8 cellular contexts compared by ENCODE assay signal in genomic region chr5:55037046-55037771, GRCh38. TPM values are rescaled to one million over a fixed set of nuclear protein-coding genes. Genes with fewer than 3 reads are reported as not detected.
DNase-seq lines count a peak whose midpoint lies in the region; ATAC-seq, FAIRE-seq and TF ChIP-seq lines count a peak whose summit lies in the region.

No MANE protein-coding gene starts in this region.

- dilution Hi-C loops in endothelial cell of umbilical vein (cut with MboI; ENCODE audit: extremely low pct_ligation_motif_present, low sequenced_read_pairs): no loop called here

- no peak for FAIRE-seq in endothelial cell of umbilical vein (lab: Jason Lieb, UNC)

- H3K36me3 ChIP-seq in endothelial cell of umbilical vein (ENCODE audit: control insufficient read depth in 2 of 2, extremely low read depth in 1 of 2, insufficient read depth in 2 of 2, low read length in 2 of 2) (no peaks in the 10 kb centered on the region), sigmoid colon (no peaks in the 10 kb centered on the region), ascending aorta (no peaks in the 10 kb centered on the region)

- TF ChIP-seq POLR2A in endothelial cell of umbilical vein (IDR thresholded peaks at IDR 0.05; ENCODE audit: low read depth, low read length): no peak
- TF ChIP-seq POLR2A in sigmoid colon (IDR thresholded peaks at IDR 0.05): no peak

- DNase-seq in activated CD4-positive, alpha-beta T cell treated with anti-CD3 and anti-CD28 coated beads for 48 hours: peak; percentile 76
- DNase-seq in endothelial cell of umbilical vein (ENCODE audit: low read depth, low spot score) (peak; percentile 7), ureter (ENCODE audit: low spot score) (no peak), sigmoid colon (no peak), ascending aorta (ENCODE audit: low spot score in 2 of 2) (no peak)
- DNase-seq in stimulated activated CD4-positive, alpha-beta T cell treated with anti-CD3 and anti-CD28 coated beads, TNF-alpha, amount 100 ng/mL, for 48 hours (ENCODE audit: low read depth in 3 of 3): peak; percentile 30 to 59 (median 45)

- WGBS in sigmoid colon, 2 donors: 46 to 50% methylated on average over 7 of the region's 7 CpGs

- H4K20me1 ChIP-seq in endothelial cell of umbilical vein (replicated peaks; ENCODE audit: control insufficient read depth, extremely low read depth, insufficient read depth, low read length): no peaks in the 10 kb centered on the region

- POLR2A ChIA-PET in endothelial cell of umbilical vein (lab: Charles Lee): no interaction called here

- BruUV-seq in endothelial cell of umbilical vein (replicated peaks; lab: Mats Ljungman, UMichigan): no TSS peak

- no peaks in the 10 kb centered on the region for H3K79me2 ChIP-seq in endothelial cell of umbilical vein (ENCODE audit: control insufficient read depth, insufficient read depth, low read length)

- H3K4me3 ChIP-seq in endothelial cell of umbilical vein (replicated peaks in 1 of 3; ENCODE audit: insufficient read depth in 1 of 3, low read depth in 1 of 3, low read length in 3 of 3): no peak overlapping the region
- no peak overlapping the region for H3K4me3 ChIP-seq in sigmoid colon
- no peak overlapping the region for H3K4me3 ChIP-seq in ascending aorta

- peak overlapping the region; percentile 46 for H2AFZ ChIP-seq in endothelial cell of umbilical vein (ENCODE audit: low read depth, low read length)

- no peaks in the 10 kb centered on the region for H3K4me1 ChIP-seq in endothelial cell of umbilical vein (ENCODE audit: control insufficient read depth, extremely low read depth, insufficient read depth, low read length)
- H3K4me1 ChIP-seq in sigmoid colon: no peaks in the 10 kb centered on the region
- H3K4me1 ChIP-seq in ascending aorta: no peaks in the 10 kb centered on the region

- no peak for TF ChIP-seq EP300 in sigmoid colon (IDR thresholded peaks at IDR 0.05)

- no peaks in the 10 kb centered on the region for H3K9me1 ChIP-seq in endothelial cell of umbilical vein (replicated peaks; ENCODE audit: control insufficient read depth, extremely low read depth, insufficient read depth, low read length)

- intact Hi-C loops in endothelial cell of umbilical vein (cut with micrococcal nuclease) (loop anchor here (2.0 kb wide), 1 partner anchor 44 kb away; no protein-coding TSS in a partner anchor), sigmoid colon (cut with DNase I) (no loop called here), ascending aorta (cut with DNase I) (no loop called here)

- TF ChIP-seq CTCF in endothelial cell of umbilical vein (IDR thresholded peaks at IDR 0.05; ENCODE audit: extremely low read depth in 1 of 2, insufficient read depth in 1 of 2, low read depth in 1 of 2, low read length in 2 of 2) (no peak), sigmoid colon (IDR thresholded peaks at IDR 0.05) (no peak), ascending aorta (IDR thresholded peaks at IDR 0.05) (no peak)

- CTCF ChIA-PET in endothelial cell of umbilical vein (lab: Charles Lee): interaction anchor here (0.7 to 1.9 kb wide), 9 partner anchors 9 to 131 kb away, joined by 3 to 10 read pairs (median 3); partner anchors contain the start of gene ESM1

- H3K27ac ChIP-seq in endothelial cell of umbilical vein (ENCODE audit: insufficient read depth, low read depth, low read length): no peak overlapping the region
- no peak overlapping the region for H3K27ac ChIP-seq in sigmoid colon
- H3K27ac ChIP-seq in ascending aorta: no peak overlapping the region

- no peaks in the 10 kb centered on the region for H3K27me3 ChIP-seq in endothelial cell of umbilical vein (ENCODE audit: control insufficient read depth in 2 of 2, insufficient read depth in 2 of 2, low read length in 2 of 2)
- no peaks in the 10 kb centered on the region for H3K27me3 ChIP-seq in sigmoid colon
- no peaks in the 10 kb centered on the region for H3K27me3 ChIP-seq in ascending aorta

- ATAC-seq in GM21423 (IDR thresholded peaks at IDR 0.05; ENCODE audit: unreplicated experiment) (peak; percentile 76), HG03520 (IDR thresholded peaks at IDR 0.05; ENCODE audit: unreplicated experiment) (no peak)

- H3K9ac ChIP-seq in endothelial cell of umbilical vein (replicated peaks; ENCODE audit: extremely low read depth, insufficient read depth, low read length): no peak overlapping the region

- H3K9me3 ChIP-seq in endothelial cell of umbilical vein (replicated peaks; ENCODE audit: control insufficient read depth, insufficient read depth, low read length): no peaks in the 10 kb centered on the region
- no peaks in the 10 kb centered on the region for H3K9me3 ChIP-seq in sigmoid colon
- H3K9me3 ChIP-seq in ascending aorta: no peaks in the 10 kb centered on the region

- no peak overlapping the region for H3K4me2 ChIP-seq in endothelial cell of umbilical vein (ENCODE audit: insufficient read depth, low read length)

TF ChIP-seq in endothelial cell of umbilical vein, 7 proteins besides CTCF, POLR2A, EP300 and RAD21:
- no peak for TF ChIP-seq JUN (IDR thresholded peaks at IDR 0.05; ENCODE audit: borderline replicate concordance, insufficient read depth, insufficient read length, low read depth)
- TF ChIP-seq GATA2 (IDR thresholded peaks at IDR 0.05; ENCODE audit: insufficient read depth, insufficient read length, low read depth, low read length): no peak

RNA-seq across cellular contexts. Expression of gene GZMK, which starts 13.2 kb away (rescaled TPM):
- total RNA-seq in endothelial cell of umbilical vein: not detected in 2 replicates
- polyA plus RNA-seq in endothelial cell of umbilical vein: not detected in 2 replicates
- not detected in 2 replicates for polyA plus RNA-seq in endothelial cell of umbilical vein (2011; cell fraction: cytosol; rRNA removed)
- polyA plus RNA-seq in endothelial cell of umbilical vein (2011; cell fraction: nucleus; rRNA removed): not detected in 2 replicates
- not detected in 2 replicates for polyA plus RNA-seq in endothelial cell of umbilical vein (2012)
- not detected in 2 replicates for polyA minus RNA-seq in endothelial cell of umbilical vein
- not detected for polyA minus RNA-seq in endothelial cell of umbilical vein (2011; cell fraction: cytosol; rRNA and poly(A)+ RNA removed)
- not detected in 2 replicates for polyA minus RNA-seq in endothelial cell of umbilical vein (2011; cell fraction: nucleus; rRNA and poly(A)+ RNA removed)
- total RNA-seq in ureter: 0.49 TPM
- total RNA-seq in sigmoid colon: under 1 TPM in 3 of 4 donors, not detected in 1; 0.36 to 0.99 (median 0.83) TPM
- 1 to 10 TPM in 2 of 3 donors, not detected in 1; 1.4 to 6.6 TPM for polyA plus RNA-seq in sigmoid colon
- total RNA-seq in ascending aorta: not detected

RNA-seq across cellular contexts. Expression of gene ESM1, which starts 51.8 kb away (rescaled TPM):
- total RNA-seq in endothelial cell of umbilical vein (577 and 781 TPM in 2 replicates), ureter (not detected), sigmoid colon (not detected), ascending aorta (not detected)
- polyA plus RNA-seq in endothelial cell of umbilical vein (214 and 221 TPM in 2 replicates), sigmoid colon (under 1 TPM in 1 of 3 donors, not detected in 2; 0.26 TPM)
- polyA plus RNA-seq in endothelial cell of umbilical vein (2011; cell fraction: cytosol; rRNA removed): 246 and 299 TPM in 2 replicates
- polyA plus RNA-seq in endothelial cell of umbilical vein (2011; cell fraction: nucleus; rRNA removed): 294 and 310 TPM in 2 replicates
- polyA plus RNA-seq in endothelial cell of umbilical vein (2012): 424 and 469 TPM in 2 replicates
- polyA minus RNA-seq in endothelial cell of umbilical vein: 215 and 222 TPM in 2 replicates
- not detected for polyA minus RNA-seq in endothelial cell of umbilical vein (2011; cell fraction: cytosol; rRNA and poly(A)+ RNA removed)
- polyA minus RNA-seq in endothelial cell of umbilical vein (2011; cell fraction: nucleus; rRNA and poly(A)+ RNA removed): 225 and 290 TPM in 2 replicates

Comparison
In these comparisons a context has a peak if more than half of its experiments do, and no peak if none do; other contexts are left out.
1. DNase-seq: peak in activated CD4-positive, alpha-beta T cell treated with anti-CD3 and anti-CD28 coated beads for 48 hours (single experiment), endothelial cell of umbilical vein (single experiment) and stimulated activated CD4-positive, alpha-beta T cell treated with anti-CD3 and anti-CD28 coated beads, TNF-alpha, amount 100 ng/mL, for 48 hours (3 of 3); none in ureter (single experiment), sigmoid colon (single experiment) and ascending aorta (0 of 2).
2. RNA of gene ESM1, which starts 51.8 kb away (total RNA-seq): 577 to 781 TPM in endothelial cell of umbilical vein; not detected in ureter (single experiment), not detected in sigmoid colon and not detected in ascending aorta (single experiment); every median in the first group is over 100 times any median in the second.